19 cellular contexts compared by ENCODE assay signal in the genomic region with DNA sequence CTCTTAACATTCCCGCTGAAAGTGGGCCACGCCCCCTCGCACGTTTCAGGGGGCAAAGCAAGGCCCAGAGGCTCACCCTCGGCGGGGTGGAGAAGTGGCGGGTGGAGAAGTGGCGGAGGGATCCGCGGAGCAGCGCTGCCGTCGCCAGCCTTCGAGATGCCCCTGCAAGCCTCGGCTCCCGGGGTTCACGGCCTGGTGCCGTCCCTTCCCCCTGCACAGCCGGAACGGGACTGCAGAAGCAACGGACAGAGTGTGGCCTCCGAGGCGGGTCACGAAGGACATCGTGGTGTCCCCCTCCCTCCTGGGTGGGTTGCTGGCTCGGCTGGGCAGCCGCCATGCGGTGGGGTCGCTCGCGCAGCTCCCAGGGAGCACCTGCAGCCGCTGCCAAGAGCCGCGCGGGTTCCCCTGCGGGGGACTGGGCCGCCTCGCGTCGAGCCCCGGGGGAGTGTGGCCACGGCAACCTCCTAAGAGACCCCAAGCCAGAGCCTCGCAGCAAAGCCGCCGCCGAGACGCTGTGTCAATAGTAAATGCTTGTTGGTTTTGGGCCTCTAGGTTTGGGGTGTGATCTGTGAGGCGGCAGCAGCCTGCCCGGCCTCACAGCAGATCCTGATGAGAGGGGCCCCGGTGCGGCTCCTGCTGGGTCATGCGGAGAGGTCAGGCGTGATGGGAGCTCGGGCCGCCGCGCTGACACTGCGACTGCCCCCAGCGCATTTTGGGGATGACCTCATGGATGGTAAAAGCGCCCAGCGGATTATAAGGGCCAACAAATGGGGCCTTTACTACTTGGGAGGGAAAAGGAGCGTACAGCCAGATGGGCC. TPM values are rescaled to one million over a fixed set of nuclear protein-coding genes. Genes with fewer than 3 reads are reported as not detected.
DNase-seq lines count a peak whose midpoint lies in the region; FAIRE-seq and TF ChIP-seq lines count a peak whose summit lies in the region.
"Had no signal": no experiment of that assay in that cellular context is flagged by ENCODE, and none has a peak within 500 bp of the region (broad histone marks: within the 10 kb centered on the region; RNA-seq: fewer than 3 reads in every experiment).

No MANE protein-coding gene starts in this region.

- H3K27ac Mint-ChIP-seq in chondrocyte (ENCODE audit: unreplicated experiment): no peak overlapping the region
- no peak overlapping the region for H3K27ac Mint-ChIP-seq in neural crest cell (ENCODE audit: unreplicated experiment)
- H3K27ac Mint-ChIP-seq: type B pancreatic cell had no signal

- H3K4me3 ChIP-seq in small intestine (ENCODE audit: low read depth in 1 of 2, low read length in 2 of 2): no peak overlapping the region

- peak overlapping the region in 1 of 2 donors; percentile 52 for H3K27ac ChIP-seq in small intestine (ENCODE audit: low read depth in 1 of 2, low read length in 1 of 2)

- H3K27me3 Mint-ChIP-seq in chondrocyte (ENCODE audit: low read depth) (no peaks in the 10 kb centered on the region), neural crest cell (ENCODE audit: low read depth) (peaks cover 7% of the 10 kb centered on the region)
- H3K27me3 Mint-ChIP-seq: activated naive CD4-positive, alpha-beta T cell treated with anti-CD3 and anti-CD28 coated beads, Interleukin-2, amount 50 U/mL, for 24 hours had no signal

- TF ChIP-seq POLR2A in GM12891 (IDR thresholded peaks at IDR 0.05; ENCODE audit: low read depth, low read length): no peak

- no peak for TF ChIP-seq CTCF in chondrocyte (IDR thresholded peaks at IDR 0.05)
- no peak for TF ChIP-seq CTCF in neural crest cell (conservative IDR thresholded peaks at IDR 0.05)

- no peak overlapping the region for H3K4me3 Mint-ChIP-seq in chondrocyte (ENCODE audit: unreplicated experiment)
- H3K4me3 Mint-ChIP-seq in neural crest cell: peak overlapping the region; percentile 76
- H3K4me3 Mint-ChIP-seq: type B pancreatic cell had no signal

- H3K4me1 Mint-ChIP-seq in chondrocyte (ENCODE audit: low read depth): peaks cover 32% of the 10 kb centered on the region
- H3K4me1 Mint-ChIP-seq in neural crest cell: peaks cover 40% of the 10 kb centered on the region

- WGBS in small intestine, 3 donors: 18 to 52% (median 46%) methylated on average over 44 to 62 of the region's 62 CpGs

- H3K27me3 ChIP-seq in small intestine (ENCODE audit: control insufficient read depth in 2 of 2, insufficient read depth in 2 of 2, low read length in 2 of 2): no peaks in the 10 kb centered on the region

- peaks cover 3% of the 10 kb centered on the region for H3K36me3 Mint-ChIP-seq in chondrocyte (ENCODE audit: low read depth)
- peaks cover 14% of the 10 kb centered on the region for H3K36me3 Mint-ChIP-seq in neural crest cell (ENCODE audit: low read depth)

- H3K9me3 ChIP-seq in small intestine (ENCODE audit: control insufficient read depth, low read depth): no peaks in the 10 kb centered on the region

- FAIRE-seq in small intestine (lab: Jason Lieb, UNC) (no peak), GM12891 (lab: Jason Lieb, UNC) (no peak)

- H3K9me3 Mint-ChIP-seq in chondrocyte (ENCODE audit: low read depth) (no peaks in the 10 kb centered on the region), neural crest cell (no peaks in the 10 kb centered on the region)
- H3K9me3 Mint-ChIP-seq: activated naive CD4-positive, alpha-beta T cell treated with anti-CD3 and anti-CD28 coated beads, Interleukin-2, amount 50 U/mL, for 24 hours; type B pancreatic cell had no signal

- peaks cover 3 to 5% of the 10 kb centered on the region in 2 donors for H3K4me1 ChIP-seq in small intestine (ENCODE audit: control insufficient read depth in 2 of 2, insufficient read depth in 1 of 2, low read depth in 1 of 2, low read length in 1 of 2)

- DNase-seq in NCI-H146 (lab: John Stamatoyannopoulos, UW) (peak; percentile 43), NCI-H146 treated with DMSO at 0.1 percent for 48 hours (lab: John Stamatoyannopoulos, UW; ENCODE audit: unreplicated experiment) (no peak), NCI-H1436 (lab: John Stamatoyannopoulos, UW) (peak; percentile 95), chondrocyte (ENCODE audit: low spot score) (peak; percentile 89), neural crest cell (ENCODE audit: low read depth, low spot score) (no peak), small intestine (no peak), GM12891 (ENCODE audit: insufficient read length, low spot score) (no peak), AG20443 (ENCODE audit: low spot score) (no peak)
- DNase-seq: DMS 273 treated with DMSO at 0.1 percent for 48 hours, GOT3, NCI-H1105 treated with DMSO at 0.1 percent for 48 hours had no signal

- no peaks in the 10 kb centered on the region for H3K36me3 ChIP-seq in small intestine (ENCODE audit: control insufficient read depth in 2 of 2, insufficient read depth in 2 of 2, low read length in 2 of 2)

TF ChIP-seq in GM12891, 5 proteins besides CTCF, POLR2A, EP300 and RAD21:
- TF ChIP-seq POLR2AphosphoS5 (IDR thresholded peaks at IDR 0.05; ENCODE audit: low read depth, low read length): no peak
TF ChIP-seq in GM12891: peak in this region for 0.

RNA-seq across cellular contexts. Expression of gene TPGS1, which starts 5.5 kb away (rescaled TPM):
- 18.3 to 22.6 TPM (median 21.3 TPM) in 3 replicates for total RNA-seq in chondrocyte
- 22.3 TPM in 2 replicates for total RNA-seq in neural crest cell
- 10 to 100 TPM; 23.0 to 38.4 (median 27.3) TPM for polyA plus RNA-seq in small intestine
- 5.4 TPM for polyA plus RNA-seq in GM12891 (2012; ENCODE audit: low read depth, missing spikeins)

RNA-seq across cellular contexts. Expression of gene MADCAM1, which starts 16.5 kb away (rescaled TPM):
- 0.59 to 0.92 TPM (median 0.62 TPM) in 3 replicates for total RNA-seq in chondrocyte
- 0.75 and 1.1 TPM in 2 replicates for total RNA-seq in neural crest cell
- 1 to 10 TPM in 2 of 3 donors, not detected in 1; 1.1 to 6.4 TPM for polyA plus RNA-seq in small intestine
- 0.68 TPM for polyA plus RNA-seq in GM12891 (2012; ENCODE audit: low read depth, missing spikeins)

RNA-seq across cellular contexts. Expression of gene CDC34, which starts 18.8 kb away (rescaled TPM):
- total RNA-seq in chondrocyte (41.4 to 71.1 TPM (median 66.9 TPM) in 3 replicates), neural crest cell (106 and 111 TPM in 2 replicates)
- 100 to 1,000 TPM in 2 of 3 donors, 10 to 100 TPM in 1; 58.2 to 113 (median 102) TPM for polyA plus RNA-seq in small intestine
- polyA plus RNA-seq in GM12891 (2012; ENCODE audit: low read depth, missing spikeins): 23.2 TPM

RNA-seq across cellular contexts. Expression of gene GZMM, which starts 31.1 kb away (rescaled TPM):
- total RNA-seq in chondrocyte: not detected in 3 replicates
- total RNA-seq in neural crest cell: not detected in 2 replicates
- polyA plus RNA-seq in small intestine: 1 to 10 TPM in 2 of 3 donors, under 1 TPM in 1; 0.89 to 5.7 (median 1.9) TPM
- polyA plus RNA-seq in GM12891 (2012; ENCODE audit: low read depth, missing spikeins): 0.42 TPM
- total RNA-seq: A172, HT-29, myocyte, OCI-LY7 had no signal

RNA-seq across cellular contexts. Expression of gene SHC2, which starts 51.9 kb away (rescaled TPM):
- total RNA-seq in chondrocyte (26.9 to 50.9 TPM (median 47.8 TPM) in 3 replicates), neural crest cell (39.0 and 45.2 TPM in 2 replicates)
- polyA plus RNA-seq in small intestine: 10 to 100 TPM in 2 of 3 donors, 1 to 10 TPM in 1; 7.6 to 18.9 (median 10.5) TPM
- 0.05 TPM for polyA plus RNA-seq in GM12891 (2012; ENCODE audit: low read depth, missing spikeins)
- total RNA-seq: activated CD8-positive, alpha-beta memory T cell treated with anti-CD3 and anti-CD28 coated beads for 36 hours; HT-29; T-helper 2 cell treated with Interferon-gamma antibody and Interleukin-4, amounts not matched to agents 100 ng/mL and 5 ng/mL, for 36 hours had no signal

Comparison
In these comparisons a context has a peak if more than half of its experiments do, and no peak if none do; other contexts are left out.
1. DNase-seq: peak in NCI-H146 (single experiment), NCI-H1436 (single experiment) and chondrocyte (single experiment); none in NCI-H146 treated with DMSO at 0.1 percent for 48 hours (single experiment), neural crest cell (single experiment), small intestine (single experiment), GM12891 (single experiment) and AG20443 (single experiment).